19 cellular contexts compared by ENCODE assay signal in the genomic region with DNA sequence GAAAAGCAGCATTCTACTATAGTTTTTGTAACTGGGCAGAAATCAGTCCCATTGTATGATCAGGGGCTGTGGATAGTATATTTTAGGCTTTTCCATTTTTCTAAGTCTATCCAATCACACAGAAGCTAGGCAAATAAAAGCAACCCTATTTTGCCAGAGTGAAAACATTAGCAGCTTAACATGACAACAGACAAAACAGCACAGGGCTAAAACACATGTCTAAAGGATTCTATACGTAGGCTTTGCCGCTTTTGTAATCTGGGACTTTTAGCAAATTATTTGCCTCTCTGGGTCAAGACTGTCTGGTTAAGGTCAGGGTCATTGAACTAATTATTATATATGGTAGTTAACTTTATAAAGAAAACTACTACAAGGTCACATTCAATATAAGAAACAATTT.
"Had no signal": no experiment of that assay in that cellular context is flagged by ENCODE, and none has a peak within 500 bp of the region (broad histone marks: within the 10 kb centered on the region; RNA-seq: fewer than 3 reads in every experiment).

No MANE protein-coding gene starts in this region.

- ATAC-seq: esophagus mucosa; gastrocnemius medialis; left lung; naive thymus-derived CD4-positive, alpha-beta T cell; psoas muscle; sciatic nerve; stimulated activated effector memory CD8-positive, alpha-beta T cell treated with anti-CD3 and anti-CD28 coated beads, Interleukin-12 subunit alpha, Interleukin-12 subunit beta, amount 100 ng/mL, for 72 hours; stimulated activated naive CD8-positive, alpha-beta T cell treated with anti-CD3 and anti-CD28 coated beads, Interleukin-15, Interleukin-2, amounts not matched to agents 100 U/mL and 50 U/mL, for 24 hours; upper lobe of right lung had no signal

- DNase-seq: effector memory CD4-positive, alpha-beta T cell; gastrocnemius medialis; immature natural killer cell; left lung; naive thymus-derived CD4-positive, alpha-beta T cell; nephron progenitor cell; psoas muscle; small intestine; stimulated activated CD4-positive, alpha-beta T cell treated with anti-CD3 and anti-CD28 coated beads, Interleukin-4, amount 100 ng/mL, for 1 hour; stimulated activated CD8-positive, alpha-beta memory T cell treated with anti-CD3 and anti-CD28 coated beads, Interleukin-4, amount 100 ng/mL, for 48 hours; stimulated activated naive CD8-positive, alpha-beta T cell treated with anti-CD3 and anti-CD28 coated beads, Interleukin-15, Interleukin-2, amounts not matched to agents 100 U/mL and 50 U/mL, for 24 hours; testis; upper lobe of right lung had no signal

- H3K27me3 ChIP-seq: gastrocnemius medialis, testis, tibial nerve, upper lobe of right lung, vagina had no signal

- H2AFZ ChIP-seq: parathyroid adenoma had no signal

- H3K9ac ChIP-seq: parathyroid adenoma had no signal

- H3K4me1 ChIP-seq: parathyroid adenoma, upper lobe of right lung had no signal

- H3K4me3 ChIP-seq: gastrocnemius medialis, left lung, psoas muscle, testis, tibial nerve, upper lobe of right lung, vagina had no signal

- H3K9me3 ChIP-seq: gastrocnemius medialis, left lung, psoas muscle, testis, tibial nerve, upper lobe of right lung, vagina had no signal

- H3K36me3 ChIP-seq: gastrocnemius medialis, left lung, tibial nerve, upper lobe of right lung, vagina had no signal

- H3K79me2 ChIP-seq: parathyroid adenoma had no signal

- H3K27ac ChIP-seq: left lung, parathyroid adenoma, psoas muscle, testis, tibial nerve, upper lobe of right lung, vagina had no signal
